27 cellular contexts compared by ENCODE assay signal in genomic region chr5:100693481-100693880, GRCh38.
"Had no signal": no experiment of that assay in that cellular context is flagged by ENCODE, and none has a peak within 500 bp of the region (broad histone marks: within the 10 kb centered on the region; RNA-seq: fewer than 3 reads in every experiment).

No MANE protein-coding gene starts in this region.

- H3K27me3 Mint-ChIP-seq: memory B cell, naive B cell, progenitor cell of endocrine pancreas, type B pancreatic cell had no signal

- H3K27ac ChIP-seq: dorsolateral prefrontal cortex, epithelial cell of prostate, esophagus muscularis mucosa, foreskin keratinocyte, gastroesophageal sphincter, heart left ventricle, hepatocyte, pancreas, stomach, testis, tibial artery had no signal

- H3K4me1 ChIP-seq: esophagus muscularis mucosa, foreskin keratinocyte, gastroesophageal sphincter, heart left ventricle, pancreas, stomach, testis, tibial artery had no signal

- H3K27ac Mint-ChIP-seq: memory B cell; mesothelial cell of epicardium; naive B cell; progenitor cell of endocrine pancreas; stimulated activated effector memory CD8-positive, alpha-beta T cell treated with anti-CD3 and anti-CD28 coated beads, Interleukin-12 subunit alpha, Interleukin-12 subunit beta, amount 100 ng/mL, for 72 hours; type B pancreatic cell had no signal

- H3K4me1 Mint-ChIP-seq: memory B cell, naive B cell had no signal

- H3K79me2 ChIP-seq: hepatocyte had no signal

- DNase-seq: dorsolateral prefrontal cortex; effector CD4-positive, alpha-beta T cell; foreskin keratinocyte; heart left ventricle; kidney; mucosa of descending colon; naive B cell; pancreas; stimulated activated CD4-positive, alpha-beta T cell treated with anti-CD3 and anti-CD28 coated beads, Interleukin-2, amount 100 ng/mL, for 24 hours; stimulated activated CD4-positive, alpha-beta T cell treated with anti-CD3 and anti-CD28 coated beads, Interleukin-4, amount 100 ng/mL, for 24 hours; stimulated activated naive CD4-positive, alpha-beta T cell treated with Interleukin-2 at 50 U/mL for 16 hours; stomach; testis; tibial artery had no signal

- H3K4me2 ChIP-seq: hepatocyte, smooth muscle cell had no signal

- H3K4me3 ChIP-seq: dorsolateral prefrontal cortex, esophagus muscularis mucosa, gastroesophageal sphincter, heart left ventricle, hepatocyte, lung, mucosa of descending colon, pancreas, smooth muscle cell, stomach, testis, tibial artery had no signal

- H3K36me3 Mint-ChIP-seq: memory B cell; mesothelial cell of epicardium; naive B cell; stimulated activated effector memory CD8-positive, alpha-beta T cell treated with anti-CD3 and anti-CD28 coated beads, Interleukin-12 subunit alpha, Interleukin-12 subunit beta, amount 100 ng/mL, for 72 hours; type B pancreatic cell had no signal

- H3K27me3 ChIP-seq: dorsolateral prefrontal cortex, esophagus muscularis mucosa, foreskin keratinocyte, gastroesophageal sphincter, heart left ventricle, hepatocyte, pancreas, stomach, testis, tibial artery had no signal

- H3K9me3 Mint-ChIP-seq: memory B cell; mesothelial cell of epicardium; naive B cell; stimulated activated effector memory CD8-positive, alpha-beta T cell treated with anti-CD3 and anti-CD28 coated beads, Interleukin-12 subunit alpha, Interleukin-12 subunit beta, amount 100 ng/mL, for 72 hours; type B pancreatic cell had no signal

- H3K4me3 Mint-ChIP-seq: memory B cell; mesothelial cell of epicardium; naive B cell; stimulated activated effector memory CD8-positive, alpha-beta T cell treated with anti-CD3 and anti-CD28 coated beads, Interleukin-12 subunit alpha, Interleukin-12 subunit beta, amount 100 ng/mL, for 72 hours; type B pancreatic cell had no signal

- H2AFZ ChIP-seq: hepatocyte had no signal

- H3K9me3 ChIP-seq: esophagus muscularis mucosa, gastroesophageal sphincter, heart left ventricle, mucosa of descending colon, pancreas, stomach, testis, tibial artery had no signal

- ATAC-seq: foreskin keratinocyte, gastroesophageal sphincter, heart left ventricle, left lobe of liver, mucosa of descending colon, pancreas, sciatic nerve had no signal

- H3K36me3 ChIP-seq: esophagus muscularis mucosa, gastroesophageal sphincter, heart left ventricle, pancreas, stomach, tibial artery had no signal
